Comparison of ENCODE assay signal across 1 cellular context in genomic region chr14:105300542-105301102, GRCh38.
A peak's percentile ranks its signal among the peaks of the same experiment; 100 is the strongest.
TF ChIP-seq lines count a peak whose summit lies in the region.

Gene BRF1 (minus strand): TSS chr14:105301001. CDS start chr14:105300629, 372 bp downstream.

TF ChIP-seq in GM12878, 131 proteins besides CTCF, POLR2A, EP300 and RAD21 (continued from another document):
- TF ChIP-seq, protein P1, sequence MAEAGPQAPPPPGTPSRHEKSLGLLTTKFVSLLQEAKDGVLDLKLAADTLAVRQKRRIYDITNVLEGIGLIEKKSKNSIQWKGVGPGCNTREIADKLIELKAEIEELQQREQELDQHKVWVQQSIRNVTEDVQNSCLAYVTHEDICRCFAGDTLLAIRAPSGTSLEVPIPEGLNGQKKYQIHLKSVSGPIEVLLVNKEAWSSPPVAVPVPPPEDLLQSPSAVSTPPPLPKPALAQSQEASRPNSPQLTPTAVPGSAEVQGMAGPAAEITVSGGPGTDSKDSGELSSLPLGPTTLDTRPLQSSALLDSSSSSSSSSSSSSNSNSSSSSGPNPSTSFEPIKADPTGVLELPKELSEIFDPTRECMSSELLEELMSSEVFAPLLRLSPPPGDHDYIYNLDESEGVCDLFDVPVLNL (IDR thresholded peaks at IDR 0.05; ENCODE audit: low read depth, low read length), result no peak
- TF ChIP-seq SP1 (IDR thresholded peaks at IDR 0.05; ENCODE audit: low read depth, low read length), result no peak
- no peak for TF ChIP-seq ZNF207 (IDR thresholded peaks at IDR 0.05; ENCODE audit: borderline replicate concordance)
- no peak for TF ChIP-seq CREM (IDR thresholded peaks at IDR 0.05; ENCODE audit: low read depth)
- peak; percentile 47 for TF ChIP-seq KLF5 (IDR thresholded peaks at IDR 0.05; ENCODE audit: partially characterized antibody)
- no peak for TF ChIP-seq SUZ12 (IDR thresholded peaks at IDR 0.05; ENCODE audit: unreplicated experiment)
- TF ChIP-seq, protein P2, sequence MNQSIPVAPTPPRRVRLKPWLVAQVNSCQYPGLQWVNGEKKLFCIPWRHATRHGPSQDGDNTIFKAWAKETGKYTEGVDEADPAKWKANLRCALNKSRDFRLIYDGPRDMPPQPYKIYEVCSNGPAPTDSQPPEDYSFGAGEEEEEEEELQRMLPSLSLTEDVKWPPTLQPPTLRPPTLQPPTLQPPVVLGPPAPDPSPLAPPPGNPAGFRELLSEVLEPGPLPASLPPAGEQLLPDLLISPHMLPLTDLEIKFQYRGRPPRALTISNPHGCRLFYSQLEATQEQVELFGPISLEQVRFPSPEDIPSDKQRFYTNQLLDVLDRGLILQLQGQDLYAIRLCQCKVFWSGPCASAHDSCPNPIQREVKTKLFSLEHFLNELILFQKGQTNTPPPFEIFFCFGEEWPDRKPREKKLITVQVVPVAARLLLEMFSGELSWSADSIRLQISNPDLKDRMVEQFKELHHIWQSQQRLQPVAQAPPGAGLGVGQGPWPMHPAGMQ (IDR thresholded peaks at IDR 0.05; ENCODE audit: borderline replicate concordance), result no peak
- TF ChIP-seq ESRRA (IDR thresholded peaks at IDR 0.05; ENCODE audit: low read length), result no peak
- TF ChIP-seq, protein P3, sequence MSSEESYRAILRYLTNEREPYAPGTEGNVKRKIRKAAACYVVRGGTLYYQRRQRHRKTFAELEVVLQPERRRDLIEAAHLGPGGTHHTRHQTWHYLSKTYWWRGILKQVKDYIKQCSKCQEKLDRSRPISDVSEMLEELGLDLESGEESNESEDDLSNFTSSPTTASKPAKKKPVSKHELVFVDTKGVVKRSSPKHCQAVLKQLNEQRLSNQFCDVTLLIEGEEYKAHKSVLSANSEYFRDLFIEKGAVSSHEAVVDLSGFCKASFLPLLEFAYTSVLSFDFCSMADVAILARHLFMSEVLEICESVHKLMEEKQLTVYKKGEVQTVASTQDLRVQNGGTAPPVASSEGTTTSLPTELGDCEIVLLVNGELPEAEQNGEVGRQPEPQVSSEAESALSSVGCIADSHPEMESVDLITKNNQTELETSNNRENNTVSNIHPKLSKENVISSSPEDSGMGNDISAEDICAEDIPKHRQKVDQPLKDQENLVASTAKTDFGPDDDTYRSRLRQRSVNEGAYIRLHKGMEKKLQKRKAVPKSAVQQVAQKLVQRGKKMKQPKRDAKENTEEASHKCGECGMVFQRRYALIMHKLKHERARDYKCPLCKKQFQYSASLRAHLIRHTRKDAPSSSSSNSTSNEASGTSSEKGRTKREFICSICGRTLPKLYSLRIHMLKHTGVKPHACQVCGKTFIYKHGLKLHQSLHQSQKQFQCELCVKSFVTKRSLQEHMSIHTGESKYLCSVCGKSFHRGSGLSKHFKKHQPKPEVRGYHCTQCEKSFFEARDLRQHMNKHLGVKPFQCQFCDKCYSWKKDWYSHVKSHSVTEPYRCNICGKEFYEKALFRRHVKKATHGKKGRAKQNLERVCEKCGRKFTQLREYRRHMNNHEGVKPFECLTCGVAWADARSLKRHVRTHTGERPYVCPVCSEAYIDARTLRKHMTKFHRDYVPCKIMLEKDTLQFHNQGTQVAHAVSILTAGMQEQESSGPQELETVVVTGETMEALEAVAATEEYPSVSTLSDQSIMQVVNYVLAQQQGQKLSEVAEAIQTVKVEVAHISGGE (CRISPR knock-in tag; IDR thresholded peaks at IDR 0.05), result no peak
- no peak for TF ChIP-seq RELB (IDR thresholded peaks at IDR 0.05; ENCODE audit: low read depth)
- no peak for TF ChIP-seq SMAD1 (IDR thresholded peaks at IDR 0.05; ENCODE audit: low read depth, partially characterized antibody)
- TF ChIP-seq NR2F1 (conservative IDR thresholded peaks at IDR 0.05), result peak; percentile 87
- TF ChIP-seq MTA3 (IDR thresholded peaks at IDR 0.05; ENCODE audit: borderline replicate concordance, low read length), result no peak
- TF ChIP-seq STAT1 (conservative IDR thresholded peaks at IDR 0.05), result no peak
